11 cellular contexts compared by ENCODE assay signal in the genomic region with DNA sequence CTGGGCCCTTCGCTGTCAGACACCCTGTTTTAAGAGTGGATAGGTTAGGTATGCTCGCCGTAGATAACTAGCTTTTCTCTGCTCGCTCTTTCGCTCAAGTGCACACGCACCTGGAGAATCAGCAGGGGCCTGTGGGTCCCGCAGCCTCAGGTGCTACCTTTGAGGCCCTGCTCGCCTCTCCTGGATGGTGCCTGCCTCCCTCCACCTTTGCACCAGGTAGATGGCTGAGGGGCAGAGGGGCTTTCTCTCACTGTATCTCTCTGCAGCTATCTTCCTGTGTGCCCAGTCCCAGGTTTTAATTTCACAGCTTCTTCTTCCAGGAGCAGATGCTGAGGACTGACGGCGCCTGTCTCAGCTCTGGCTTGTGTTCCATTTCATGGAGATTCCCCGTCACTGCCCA.
"Had no signal": no experiment of that assay in that cellular context is flagged by ENCODE, and none has a peak within 500 bp of the region (broad histone marks: within the 10 kb centered on the region; RNA-seq: fewer than 3 reads in every experiment).

No MANE protein-coding gene starts in this region.

- DNase-seq: activated CD4-positive, alpha-beta T cell treated with anti-CD3 and anti-CD28 coated beads, Interleukin-2, amount 50 U/mL, for 4 hours; activated CD4-positive, CD25-positive, alpha-beta regulatory T cell treated with anti-CD3 and anti-CD28 coated beads, Interleukin-2, amount 50 U/mL, for 72 hours; activated naive CD4-positive, alpha-beta T cell treated with Interleukin-2 at 50 U/mL for 16 hours; activated naive CD8-positive, alpha-beta T cell treated with anti-CD3 and anti-CD28 coated beads, Interleukin-2, amount 50 U/mL, for 24 hours; activated T-cell treated with anti-CD3 and anti-CD28 coated beads for 4 hours; kidney glomerular epithelial cell; stimulated activated CD4-positive, alpha-beta T cell treated with anti-CD3 and anti-CD28 coated beads, Interleukin-2, amount 100 ng/mL, for 48 hours; tibial artery had no signal

- H3K9me3 ChIP-seq: ascending aorta, neutrophil, tibial artery had no signal

- H3K4me3 ChIP-seq: ascending aorta, tibial artery had no signal

- H3K27me3 ChIP-seq: ascending aorta, neutrophil, tibial artery had no signal

- H3K36me3 ChIP-seq: ascending aorta, neutrophil, tibial artery had no signal

- H3K9me3 Mint-ChIP-seq: activated naive CD8-positive, alpha-beta T cell treated with anti-CD3 and anti-CD28 coated beads, Interleukin-2, amount 50 U/mL, for 24 hours; stimulated activated memory B cell treated with anti-CD40 and anti-IgM and Interleukin-4, amounts not matched to agents 10 μg/mL and 1 μg/mL and 100 μg/mL, for 72 hours had no signal

- H3K27ac ChIP-seq: neutrophil had no signal

- ATAC-seq: activated naive CD8-positive, alpha-beta T cell treated with anti-CD3 and anti-CD28 coated beads, Interleukin-2, amount 50 U/mL, for 24 hours; stimulated activated memory B cell treated with anti-CD40 and anti-IgM and Interleukin-4, amounts not matched to agents 10 μg/mL and 1 μg/mL and 100 μg/mL, for 72 hours had no signal

- H3K4me3 Mint-ChIP-seq: activated naive CD8-positive, alpha-beta T cell treated with anti-CD3 and anti-CD28 coated beads, Interleukin-2, amount 50 U/mL, for 24 hours; stimulated activated memory B cell treated with anti-CD40 and anti-IgM and Interleukin-4, amounts not matched to agents 10 μg/mL and 1 μg/mL and 100 μg/mL, for 72 hours had no signal

- H3K36me3 Mint-ChIP-seq: stimulated activated memory B cell treated with anti-CD40 and anti-IgM and Interleukin-4, amounts not matched to agents 10 μg/mL and 1 μg/mL and 100 μg/mL, for 72 hours had no signal

- H3K4me1 Mint-ChIP-seq: activated naive CD8-positive, alpha-beta T cell treated with anti-CD3 and anti-CD28 coated beads, Interleukin-2, amount 50 U/mL, for 24 hours; stimulated activated memory B cell treated with anti-CD40 and anti-IgM and Interleukin-4, amounts not matched to agents 10 μg/mL and 1 μg/mL and 100 μg/mL, for 72 hours had no signal

- H3K27ac Mint-ChIP-seq: activated naive CD8-positive, alpha-beta T cell treated with anti-CD3 and anti-CD28 coated beads, Interleukin-2, amount 50 U/mL, for 24 hours; stimulated activated memory B cell treated with anti-CD40 and anti-IgM and Interleukin-4, amounts not matched to agents 10 μg/mL and 1 μg/mL and 100 μg/mL, for 72 hours had no signal

- H3K27me3 Mint-ChIP-seq: activated naive CD8-positive, alpha-beta T cell treated with anti-CD3 and anti-CD28 coated beads, Interleukin-2, amount 50 U/mL, for 24 hours; stimulated activated memory B cell treated with anti-CD40 and anti-IgM and Interleukin-4, amounts not matched to agents 10 μg/mL and 1 μg/mL and 100 μg/mL, for 72 hours had no signal
